In the genomic region with DNA sequence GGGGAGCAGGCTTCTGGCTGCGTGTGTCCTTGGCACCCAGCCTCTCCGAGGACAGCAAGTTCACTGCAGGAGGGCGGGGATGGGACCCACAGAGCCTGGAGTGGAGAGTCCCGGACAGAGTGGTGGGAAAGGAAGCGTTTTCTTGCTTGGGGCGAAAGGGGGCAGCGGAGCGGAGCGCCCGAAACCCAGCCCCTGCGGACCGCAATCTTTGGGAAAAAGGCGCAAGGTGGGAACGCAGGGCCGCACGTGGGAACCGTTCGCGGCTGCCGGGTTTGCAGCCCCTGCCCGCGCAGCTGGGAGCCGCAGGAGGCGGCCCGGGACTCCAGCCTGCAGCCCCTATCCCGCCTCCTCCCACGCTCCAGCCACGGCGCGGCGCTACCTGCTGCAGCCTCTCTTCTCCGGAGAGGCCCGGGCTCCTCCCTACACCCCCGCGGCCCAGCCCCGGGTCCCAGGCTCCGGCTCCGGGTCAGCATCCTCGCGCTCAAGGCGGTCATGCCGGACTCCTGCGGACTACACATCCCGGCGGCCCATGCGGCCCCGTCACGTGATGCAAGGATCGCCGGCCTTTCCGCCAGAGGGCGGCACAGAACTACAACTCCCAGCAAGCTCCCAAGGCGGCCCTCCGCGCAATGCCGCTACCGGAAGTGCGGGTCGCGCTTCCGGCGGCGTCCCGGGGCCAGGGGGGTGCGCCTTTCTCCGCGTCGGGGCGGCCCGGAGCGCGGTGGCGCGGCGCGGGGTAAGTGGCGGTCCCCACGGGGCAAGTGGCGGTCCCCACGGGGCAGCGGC, we compare ENCODE assay signal across 8 cellular contexts. TPM values are rescaled to one million over a fixed set of nuclear protein-coding genes. Genes with fewer than 3 reads are reported as not detected.
A peak's percentile ranks its signal among the peaks of the same experiment; 100 is the strongest.
DNase-seq lines count a peak whose midpoint lies in the region; ATAC-seq and TF ChIP-seq lines count a peak whose summit lies in the region.

A gene (minus strand): TSS at position 505 of the 786 bp plus-strand sequence. CDS start 11 bp downstream, at position 494.
A gene (plus strand): TSS at position 656 of the 786 bp plus-strand sequence. CDS start 631 bp downstream, outside the sequence.

- no peaks in the 10 kb centered on the region for H3K27me3 ChIP-seq in mucosa of rectum (ENCODE audit: control insufficient read depth in 2 of 2, insufficient read depth in 2 of 2, low read length in 2 of 2)

- peak within 1 kb of the TSS; percentile 65 to 74 for H3K9ac ChIP-seq in mucosa of rectum (ENCODE audit: low read depth in 1 of 2, low read length in 2 of 2)

- peak; percentile 93 for ATAC-seq in GM21515 (IDR thresholded peaks at IDR 0.05; ENCODE audit: unreplicated experiment)

- peak; percentile 28 for TF ChIP-seq CTCF in epithelial cell of proximal tubule (conservative IDR thresholded peaks at IDR 0.05; ENCODE audit: low read depth, low read length)

- H3K9me3 ChIP-seq in mucosa of rectum (ENCODE audit: control insufficient read depth in 2 of 2, low read length in 2 of 2): no peaks in the 10 kb centered on the region

- H3K27ac ChIP-seq in mucosa of rectum (ENCODE audit: low read depth in 2 of 2, low read length in 2 of 2): peak within 1 kb of the TSS; percentile 77 to 80

- H3K4me1 ChIP-seq in mucosa of rectum (ENCODE audit: control insufficient read depth in 2 of 2, insufficient read depth in 2 of 2, low read length in 2 of 2): peaks cover 35 to 43% of the 10 kb centered on the region in 2 donors

- H3K4me3 ChIP-seq in epithelial cell of proximal tubule (ENCODE audit: low read depth, low read length): peak within 1 kb of the TSS; percentile 75
- H3K4me3 ChIP-seq in mucosa of rectum (ENCODE audit: low read length in 2 of 2): peak within 1 kb of the TSS; percentile 72 to 92

- DNase-seq in DMS114 treated with DMSO at 0.1 percent for 48 hours (lab: John Stamatoyannopoulos, UW; ENCODE audit: unreplicated experiment) (peak; percentile 85), HuH-7 (ENCODE audit: low spot score) (peak; percentile 96), OCI-M1 (lab: John Stamatoyannopoulos, UW) (peak; percentile 97), activated T-cell treated with anti-CD3 and anti-CD28 coated beads for 4 hours (peak; percentile 86), epithelial cell of proximal tubule (ENCODE audit: low read depth) (peak; percentile 39)
- DNase-seq in stimulated activated CD8-positive, alpha-beta memory T cell treated with anti-CD3 and anti-CD28 coated beads, Interleukin-4, amount 100 ng/mL, for 48 hours: peak; percentile 95

- peaks cover 5 to 13% of the 10 kb centered on the region in 2 donors for H3K36me3 ChIP-seq in mucosa of rectum (ENCODE audit: control insufficient read depth in 2 of 2, insufficient read depth in 2 of 2, low read length in 2 of 2)

RNA-seq across cellular contexts. Expression of the first gene that starts in this region (rescaled TPM):
- 61.2 and 62.8 TPM in 2 replicates for total RNA-seq in epithelial cell of proximal tubule

RNA-seq across cellular contexts. Expression of the second gene that starts in this region (rescaled TPM):
- total RNA-seq in epithelial cell of proximal tubule: 30.7 and 64.1 TPM in 2 replicates

Comparison
In these comparisons a context has a peak if more than half of its experiments do, and no peak if none do; other contexts are left out.
1. Peak in every context shown above with its lines: DNase-seq, ATAC-seq, H3K4me3 ChIP-seq and H3K27ac ChIP-seq.
2. DNase-seq: peak in every context shown above with its lines; median percentile 97 in OCI-M1; 96 in HuH-7; 95 in stimulated activated CD8-positive, alpha-beta memory T cell treated with anti-CD3 and anti-CD28 coated beads, Interleukin-4, amount 100 ng/mL, for 48 hours; 86 in activated T-cell treated with anti-CD3 and anti-CD28 coated beads for 4 hours; 85 in DMS114 treated with DMSO at 0.1 percent for 48 hours; 39 in epithelial cell of proximal tubule.